Comparison of ENCODE assay signal across 17 cellular contexts in genomic region chr7:50364645-50365044, GRCh38.
A peak's percentile ranks its signal among the peaks of the same experiment; 100 is the strongest.
DNase-seq lines count a peak whose midpoint lies in the region; ATAC-seq and TF ChIP-seq lines count a peak whose summit lies in the region.
"Had no signal": no experiment of that assay in that cellular context is flagged by ENCODE, and none has a peak within 500 bp of the region (broad histone marks: within the 10 kb centered on the region; RNA-seq: fewer than 3 reads in every experiment).

No MANE protein-coding gene starts in this region.

- H3K9me3 ChIP-seq in Loucy (ENCODE audit: insufficient read depth, low read depth, low read length) = no peaks in the 10 kb centered on the region

- H3F3A ChIP-seq in Loucy (ENCODE audit: low read depth) = no peaks in the 10 kb centered on the region; the same call in 1 of the 2 replicates

- H3K9ac ChIP-seq in Loucy (ENCODE audit: low read depth, low read length, poor library complexity, severe bottlenecking) = peak overlapping the region; percentile 5
- H3K9ac ChIP-seq: neural progenitor cell had no signal

- peaks cover 82% of the 10 kb centered on the region for H3K79me2 ChIP-seq in Loucy (ENCODE audit: insufficient read depth, low read length)

- H3K36me3 Mint-ChIP-seq in activated CD8-positive, alpha-beta memory T cell treated with anti-CD3 and anti-CD28 coated beads, Interleukin-2, amount 10 ng/mL, durations not matched to agents 7 days and 5 days = peaks cover 80% of the 10 kb centered on the region
- H3K36me3 Mint-ChIP-seq in activated naive CD8-positive, alpha-beta T cell = peaks cover 46% of the 10 kb centered on the region
- no peaks in the 10 kb centered on the region for H3K36me3 Mint-ChIP-seq in stimulated activated effector memory CD8-positive, alpha-beta T cell treated with anti-CD3 and anti-CD28 coated beads, Interleukin-12 subunit alpha, Interleukin-12 subunit beta, amount 100 ng/mL, for 72 hours

- no peak for ATAC-seq in activated CD8-positive, alpha-beta memory T cell treated with anti-CD3 and anti-CD28 coated beads, Interleukin-2, amount 10 ng/mL, durations not matched to agents 7 days and 5 days
- no peak for ATAC-seq in stimulated activated effector memory CD8-positive, alpha-beta T cell treated with anti-CD3 and anti-CD28 coated beads, Interleukin-12 subunit alpha, Interleukin-12 subunit beta, amount 100 ng/mL, for 72 hours
- no peak for ATAC-seq in HG03196 (IDR thresholded peaks at IDR 0.05; ENCODE audit: unreplicated experiment)
- no peak for ATAC-seq in foreskin keratinocyte
- ATAC-seq: HCT116 had no signal

- H4K20me1 ChIP-seq in Loucy (ENCODE audit: insufficient read depth, low read length, poor library complexity, severe bottlenecking) = no peaks in the 10 kb centered on the region

- H3K27ac ChIP-seq in foreskin keratinocyte = no peak overlapping the region
- H3K27ac ChIP-seq: neural progenitor cell, WERI-Rb-1 had no signal

- TF ChIP-seq CTCF in Loucy (conservative IDR thresholded peaks at IDR 0.05; ENCODE audit: low read length) (no peak), foreskin keratinocyte (conservative IDR thresholded peaks at IDR 0.05) (no peak)

- peaks cover 66% of the 10 kb centered on the region; the same call in 1 of the 2 replicates for H3K36me3 ChIP-seq in Loucy (ENCODE audit: insufficient read depth, low read length)
- H3K36me3 ChIP-seq: neural progenitor cell, WERI-Rb-1 had no signal

- peaks cover 97% of the 10 kb centered on the region for H3K4me1 Mint-ChIP-seq in activated CD8-positive, alpha-beta memory T cell treated with anti-CD3 and anti-CD28 coated beads, Interleukin-2, amount 10 ng/mL, durations not matched to agents 7 days and 5 days
- peaks cover 98% of the 10 kb centered on the region for H3K4me1 Mint-ChIP-seq in activated naive CD8-positive, alpha-beta T cell (ENCODE audit: low read depth)
- peaks cover 98% of the 10 kb centered on the region for H3K4me1 Mint-ChIP-seq in stimulated activated effector memory CD8-positive, alpha-beta T cell treated with anti-CD3 and anti-CD28 coated beads, Interleukin-12 subunit alpha, Interleukin-12 subunit beta, amount 100 ng/mL, for 72 hours

- no peak overlapping the region for H3K4me3 Mint-ChIP-seq in activated CD8-positive, alpha-beta memory T cell treated with anti-CD3 and anti-CD28 coated beads, Interleukin-2, amount 10 ng/mL, durations not matched to agents 7 days and 5 days
- peak overlapping the region; percentile 36 for H3K4me3 Mint-ChIP-seq in activated naive CD8-positive, alpha-beta T cell
- no peak overlapping the region for H3K4me3 Mint-ChIP-seq in stimulated activated effector memory CD8-positive, alpha-beta T cell treated with anti-CD3 and anti-CD28 coated beads, Interleukin-12 subunit alpha, Interleukin-12 subunit beta, amount 100 ng/mL, for 72 hours
- H3K4me3 Mint-ChIP-seq: neural progenitor cell had no signal

- no peak overlapping the region for H2AFZ ChIP-seq in Loucy (ENCODE audit: low read length)
- H2AFZ ChIP-seq: neural progenitor cell had no signal

- CTCF ChIA-PET in activated CD8-positive, alpha-beta memory T cell treated with anti-CD3 and anti-CD28 coated beads, Interleukin-2, amount 10 ng/mL, durations not matched to agents 7 days and 5 days (lab: Charles Lee) = interaction anchor here (1.8 to 12.2 kb wide), 5 partner anchors 15 to 161 kb away, joined by 4 to 207 read pairs (median 103); no protein-coding TSS in a partner anchor

- DNase-seq in activated CD8-positive, alpha-beta memory T cell treated with anti-CD3 and anti-CD28 coated beads, Interleukin-2, amount 10 ng/mL, durations not matched to agents 7 days and 5 days = no peak
- no peak for DNase-seq in activated CD8-positive, alpha-beta memory T cell treated with anti-CD3 and anti-CD28 coated beads for 24 hours
- DNase-seq in stimulated activated effector memory CD8-positive, alpha-beta T cell treated with anti-CD3 and anti-CD28 coated beads, Interleukin-12 subunit alpha, Interleukin-12 subunit beta, amount 100 ng/mL, for 72 hours (ENCODE audit: low spot score in 2 of 2) = no peak
- DNase-seq in SW480 (ENCODE audit: low spot score) (no peak), foreskin keratinocyte (no peak)
- DNase-seq: activated CD8-positive, alpha-beta memory T cell treated with anti-CD3 and anti-CD28 coated beads, Interleukin-2, amount 50 U/mL, for 48 hours; caudate nucleus; mesendoderm; NCI-H146; NCI-H345; SW 1271; WERI-Rb-1 had no signal

- H3K9me3 Mint-ChIP-seq in activated CD8-positive, alpha-beta memory T cell treated with anti-CD3 and anti-CD28 coated beads, Interleukin-2, amount 10 ng/mL, durations not matched to agents 7 days and 5 days (ENCODE audit: low read depth) = no peaks in the 10 kb centered on the region
- H3K9me3 Mint-ChIP-seq in activated naive CD8-positive, alpha-beta T cell (ENCODE audit: low read depth) = no peaks in the 10 kb centered on the region
- no peaks in the 10 kb centered on the region for H3K9me3 Mint-ChIP-seq in stimulated activated effector memory CD8-positive, alpha-beta T cell treated with anti-CD3 and anti-CD28 coated beads, Interleukin-12 subunit alpha, Interleukin-12 subunit beta, amount 100 ng/mL, for 72 hours
- H3K9me3 Mint-ChIP-seq: neural progenitor cell had no signal

- no peaks in the 10 kb centered on the region for H3K9me2 ChIP-seq in Loucy (replicated peaks; ENCODE audit: low read depth, low read length)

- no peaks in the 10 kb centered on the region for H3K27me3 Mint-ChIP-seq in activated CD8-positive, alpha-beta memory T cell treated with anti-CD3 and anti-CD28 coated beads, Interleukin-2, amount 10 ng/mL, durations not matched to agents 7 days and 5 days
- no peaks in the 10 kb centered on the region for H3K27me3 Mint-ChIP-seq in activated naive CD8-positive, alpha-beta T cell

- H3K4me2 ChIP-seq in Loucy (ENCODE audit: low read depth, low read length, poor library complexity, severe bottlenecking) = no peak overlapping the region
- H3K4me2 ChIP-seq: neural progenitor cell had no signal

- H3K27ac Mint-ChIP-seq in activated CD8-positive, alpha-beta memory T cell treated with anti-CD3 and anti-CD28 coated beads, Interleukin-2, amount 10 ng/mL, durations not matched to agents 7 days and 5 days = peak overlapping the region; percentile 96
- peak overlapping the region; percentile 100 for H3K27ac Mint-ChIP-seq in activated naive CD8-positive, alpha-beta T cell
- H3K27ac Mint-ChIP-seq in stimulated activated effector memory CD8-positive, alpha-beta T cell treated with anti-CD3 and anti-CD28 coated beads, Interleukin-12 subunit alpha, Interleukin-12 subunit beta, amount 100 ng/mL, for 72 hours = peak overlapping the region; percentile 97
- H3K27ac Mint-ChIP-seq: neural progenitor cell had no signal

- H3K27me3 ChIP-seq in Loucy (ENCODE audit: insufficient read depth, low read length, poor library complexity, severe bottlenecking) (no peaks in the 10 kb centered on the region), foreskin keratinocyte (no peaks in the 10 kb centered on the region)
- H3K27me3 ChIP-seq: neural progenitor cell had no signal

- H3K4me3 ChIP-seq in Loucy (ENCODE audit: low read length, poor library complexity, severe bottlenecking) = no peak overlapping the region
- H3K4me3 ChIP-seq: neural progenitor cell had no signal

- H3K4me1 ChIP-seq in Loucy (ENCODE audit: insufficient read depth, low read length, poor library complexity, severe bottlenecking) (peaks cover 54% of the 10 kb centered on the region), foreskin keratinocyte (no peaks in the 10 kb centered on the region)
- H3K4me1 ChIP-seq: neural progenitor cell had no signal
